In the genomic region with DNA sequence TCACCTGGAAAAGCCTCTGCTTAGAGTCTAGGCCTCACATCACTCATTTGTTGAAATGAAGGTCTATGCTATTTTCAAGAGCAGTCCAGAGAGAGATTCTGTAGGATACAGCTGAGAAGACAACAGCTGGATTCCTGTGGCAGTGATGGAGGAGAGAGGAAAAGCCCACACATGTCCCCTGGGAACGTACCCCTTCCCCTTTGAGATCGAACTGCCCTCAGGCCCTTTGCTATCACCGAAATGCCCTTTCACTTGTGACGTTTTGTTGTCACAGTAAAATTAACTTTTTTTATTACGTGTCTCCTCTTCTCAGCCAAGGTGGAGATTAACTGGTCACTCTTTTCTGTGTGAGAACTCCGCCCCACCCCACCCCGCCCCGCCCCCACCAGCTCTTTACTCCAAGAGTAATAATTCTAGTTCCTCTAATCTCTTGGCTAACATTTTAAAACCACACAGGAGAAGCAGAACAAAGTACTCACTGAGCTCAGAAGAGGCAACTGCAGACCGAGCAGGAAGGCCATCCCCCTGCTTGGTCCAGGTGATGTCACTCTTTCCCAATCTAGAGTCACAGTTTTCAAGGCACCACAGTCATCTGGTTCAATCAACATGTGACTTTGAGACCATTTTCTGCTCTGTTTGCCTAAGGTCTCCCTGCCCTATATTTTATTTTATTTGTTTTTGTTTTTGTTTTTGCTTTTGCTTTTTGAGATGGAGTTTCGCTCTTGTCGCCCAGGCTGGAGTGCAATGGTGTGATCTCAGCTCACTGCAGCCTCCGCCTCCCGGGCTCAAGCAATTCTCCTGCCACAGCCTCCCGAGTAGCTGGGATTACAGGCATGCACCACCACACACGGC, we compare ENCODE assay signal across 13 cellular contexts.
DNase-seq lines count a peak whose midpoint lies in the region; ATAC-seq, FAIRE-seq and TF ChIP-seq lines count a peak whose summit lies in the region.
"Had no signal": no experiment of that assay in that cellular context is flagged by ENCODE, and none has a peak within 500 bp of the region (broad histone marks: within the 10 kb centered on the region; RNA-seq: fewer than 3 reads in every experiment).

No MANE protein-coding gene starts in this region.

- H3K4me3 Mint-ChIP-seq in activated naive CD8-positive, alpha-beta T cell treated with anti-CD3 and anti-CD28 coated beads, Interleukin-2, amount 50 U/mL, for 24 hours = no peak overlapping the region
- no peak overlapping the region for H3K4me3 Mint-ChIP-seq in activated naive CD8-positive, alpha-beta T cell treated with anti-CD3 and anti-CD28 coated beads for 36 hours
- H3K4me3 Mint-ChIP-seq in osteocyte (ENCODE audit: unreplicated experiment) = no peak overlapping the region
- H3K4me3 Mint-ChIP-seq: nephron progenitor cell had no signal

- FAIRE-seq in kidney (lab: Jason Lieb, UNC) = no peak
- FAIRE-seq: A204.1 had no signal

- no peaks in the 10 kb centered on the region for H3K9me2 ChIP-seq in PC-3 (replicated peaks; ENCODE audit: low read length)
- H3K9me2 ChIP-seq: SK-N-SH had no signal

- H3K9me3 Mint-ChIP-seq in activated naive CD8-positive, alpha-beta T cell treated with anti-CD3 and anti-CD28 coated beads, Interleukin-2, amount 50 U/mL, for 24 hours = no peaks in the 10 kb centered on the region
- no peaks in the 10 kb centered on the region for H3K9me3 Mint-ChIP-seq in activated naive CD8-positive, alpha-beta T cell treated with anti-CD3 and anti-CD28 coated beads for 36 hours
- no peaks in the 10 kb centered on the region for H3K9me3 Mint-ChIP-seq in osteocyte (ENCODE audit: unreplicated experiment)

- no peaks in the 10 kb centered on the region for H3F3A ChIP-seq in PC-3 (ENCODE audit: low read length, unreplicated experiment)

- H3K36me3 ChIP-seq in PC-3 (ENCODE audit: low read depth, low read length) (no peaks in the 10 kb centered on the region), kidney (ENCODE audit: control insufficient read depth in 1 of 2, insufficient read depth in 2 of 2, low read length in 2 of 2) (no peaks in the 10 kb centered on the region)

- no peak overlapping the region for H3K4me3 ChIP-seq in PC-3 (ENCODE audit: low read length)
- no peak overlapping the region for H3K4me3 ChIP-seq in kidney (ENCODE audit: low read length in 2 of 2)

- peaks cover 67% of the 10 kb centered on the region for H3K4me1 ChIP-seq in PC-3 (ENCODE audit: insufficient read depth, low read length)
- peaks cover 32 to 41% of the 10 kb centered on the region in 2 donors for H3K4me1 ChIP-seq in kidney (ENCODE audit: control insufficient read depth in 1 of 2, insufficient read depth in 1 of 2, low read depth in 1 of 2, low read length in 2 of 2)

- no peak for DNase-seq in activated naive CD8-positive, alpha-beta T cell treated with anti-CD3 and anti-CD28 coated beads, Interleukin-2, amount 50 U/mL, for 24 hours
- no peak for DNase-seq in activated naive CD8-positive, alpha-beta T cell treated with anti-CD3 and anti-CD28 coated beads for 36 hours
- DNase-seq in PC-3 (peak; percentile 59), kidney (no peak), activated T-cell treated with anti-CD3 and anti-CD28 coated beads for 4 hours (no peak), osteocyte (ENCODE audit: extremely low spot score, unreplicated experiment) (no peak)
- DNase-seq: activated naive CD4-positive, alpha-beta T cell; foreskin fibroblast; nephron progenitor cell; SK-N-SH had no signal

- H3K36me3 Mint-ChIP-seq in activated naive CD8-positive, alpha-beta T cell treated with anti-CD3 and anti-CD28 coated beads, Interleukin-2, amount 50 U/mL, for 24 hours (ENCODE audit: low read depth) = peaks cover 4% of the 10 kb centered on the region
- H3K36me3 Mint-ChIP-seq in activated naive CD8-positive, alpha-beta T cell treated with anti-CD3 and anti-CD28 coated beads for 36 hours = peaks cover 8% of the 10 kb centered on the region
- peaks cover 4% of the 10 kb centered on the region for H3K36me3 Mint-ChIP-seq in osteocyte (ENCODE audit: unreplicated experiment)

- BruUV-seq in PC-3 (replicated peaks; lab: Mats Ljungman, UMichigan) = no TSS peak

- no peaks in the 10 kb centered on the region for H3K27me3 Mint-ChIP-seq in activated naive CD8-positive, alpha-beta T cell treated with anti-CD3 and anti-CD28 coated beads, Interleukin-2, amount 50 U/mL, for 24 hours
- no peaks in the 10 kb centered on the region for H3K27me3 Mint-ChIP-seq in activated naive CD8-positive, alpha-beta T cell treated with anti-CD3 and anti-CD28 coated beads for 36 hours
- H3K27me3 Mint-ChIP-seq in osteocyte (ENCODE audit: unreplicated experiment) = no peaks in the 10 kb centered on the region

- H2AFZ ChIP-seq in PC-3 (ENCODE audit: low read length) = no peak overlapping the region

- H3K4me1 Mint-ChIP-seq in activated naive CD8-positive, alpha-beta T cell treated with anti-CD3 and anti-CD28 coated beads, Interleukin-2, amount 50 U/mL, for 24 hours = peaks cover 20% of the 10 kb centered on the region
- H3K4me1 Mint-ChIP-seq in activated naive CD8-positive, alpha-beta T cell treated with anti-CD3 and anti-CD28 coated beads for 36 hours = peaks cover 13% of the 10 kb centered on the region
- H3K4me1 Mint-ChIP-seq in osteocyte (ENCODE audit: unreplicated experiment) = peaks cover 22% of the 10 kb centered on the region

- CTCF ChIA-PET in PC-3 (lab: Charles Lee) = interaction anchor here (0.7 kb wide), 1 partner anchor 170 kb away, joined by 3 read pairs; no protein-coding TSS in a partner anchor

- H3K27me3 ChIP-seq in PC-3 (ENCODE audit: low read length) = no peaks in the 10 kb centered on the region

- intact Hi-C loops in PC-3 (cut with micrococcal nuclease) (loop anchor here (5.0 kb wide), 2 partner anchors 47 to 172 kb away; a partner anchor contains a TSS), kidney (cut with DNase I) (loop anchor here (10.0 kb wide), 1 partner anchor 145 kb away; no protein-coding TSS in a partner anchor)

- POLR2A ChIA-PET in PC-3 (lab: Charles Lee; ENCODE audit: unreplicated experiment) = no interaction called here

- peaks cover 6% of the 10 kb centered on the region; the same call in 1 of the 2 replicates for H3K79me2 ChIP-seq in PC-3 (ENCODE audit: low read length)

- ATAC-seq in activated naive CD8-positive, alpha-beta T cell treated with anti-CD3 and anti-CD28 coated beads, Interleukin-2, amount 50 U/mL, for 24 hours = peak; percentile 56
- no peak for ATAC-seq in PC-3
- no peak for ATAC-seq in GM18502 (IDR thresholded peaks at IDR 0.05; ENCODE audit: poor library complexity, unreplicated experiment)
- no peak for ATAC-seq in GM21515 (IDR thresholded peaks at IDR 0.05; ENCODE audit: unreplicated experiment)

- H3K9me3 ChIP-seq in PC-3 (ENCODE audit: low read length) (no peaks in the 10 kb centered on the region), kidney (ENCODE audit: control insufficient read depth in 1 of 2, low read length in 2 of 2) (no peaks in the 10 kb centered on the region)
- H3K9me3 ChIP-seq: SK-N-SH had no signal

- no peak for TF ChIP-seq CTCF in PC-3 (conservative IDR thresholded peaks at IDR 0.05; ENCODE audit: low read depth, low read length)
- TF ChIP-seq CTCF in kidney (IDR thresholded peaks at IDR 0.05; ENCODE audit: borderline replicate concordance, extremely low read depth, insufficient read depth) = no peak
- no peak for TF ChIP-seq CTCF in osteocyte (IDR thresholded peaks at IDR 0.05)

- no peaks in the 10 kb centered on the region for H4K20me1 ChIP-seq in PC-3 (ENCODE audit: low read length)

- H3K4me2 ChIP-seq in PC-3 (ENCODE audit: low read length) = no peak overlapping the region
- H3K4me2 ChIP-seq: SK-N-SH had no signal

- H3K9ac ChIP-seq in PC-3 (ENCODE audit: low read length) (peak overlapping the region; percentile 54), kidney (ENCODE audit: low read length in 2 of 2) (peak overlapping the region in 1 of 2 donors; percentile 10)
- H3K9ac ChIP-seq: SK-N-SH had no signal

- H3K27ac ChIP-seq in PC-3 (ENCODE audit: low read length) (peak overlapping the region; percentile 99), kidney (ENCODE audit: low read depth in 2 of 2, low read length in 2 of 2) (peak overlapping the region; percentile 75 to 89)

- no peak overlapping the region for H3K27ac Mint-ChIP-seq in activated naive CD8-positive, alpha-beta T cell treated with anti-CD3 and anti-CD28 coated beads, Interleukin-2, amount 50 U/mL, for 24 hours
- no peak overlapping the region for H3K27ac Mint-ChIP-seq in activated naive CD8-positive, alpha-beta T cell treated with anti-CD3 and anti-CD28 coated beads for 36 hours
- no peak overlapping the region for H3K27ac Mint-ChIP-seq in osteocyte (ENCODE audit: unreplicated experiment)
- H3K27ac Mint-ChIP-seq: nephron progenitor cell had no signal
